ENCODE assay signal across 8 cellular contexts in genomic region chr12:9925746-9926393, GRCh38. TPM values are rescaled to one million over a fixed set of nuclear protein-coding genes. Genes with fewer than 3 reads are reported as not detected.
DNase-seq lines count a peak whose midpoint lies in the region; ATAC-seq, FAIRE-seq and TF ChIP-seq lines count a peak whose summit lies in the region.

No MANE protein-coding gene starts in this region.

- peak; percentile 65 for FAIRE-seq in GM12878 (lab: Jason Lieb, UNC)

- H3K9me3 ChIP-seq in A673 (ENCODE audit: low read depth, low read length, poor library complexity, severe bottlenecking) (no peaks in the 10 kb centered on the region), GM12878 (replicated peaks; ENCODE audit: control insufficient read depth, insufficient read depth, low read length) (no peaks in the 10 kb centered on the region), spleen (no peaks in the 10 kb centered on the region)

- SMC1A ChIA-PET in GM12878 (lab: Charles Lee; ENCODE audit: uncharacterized antibody, unreplicated experiment) = interaction anchor here (0.8 to 5.4 kb wide), 9 partner anchors 8 to 176 kb away, joined by 3 to 50 read pairs (median 4); no protein-coding TSS in a partner anchor

- ATAC-seq in GM12878 (peak; percentile 67), HG02588 (IDR thresholded peaks at IDR 0.05; ENCODE audit: unreplicated experiment) (no peak), GM21576 (IDR thresholded peaks at IDR 0.05; ENCODE audit: unreplicated experiment) (no peak)

- H2AFZ ChIP-seq in GM12878 (ENCODE audit: control insufficient read depth, low read depth, low read length) = peak overlapping the region; percentile 11

- peak; percentile 63 for TF ChIP-seq CTCF in A673 (conservative IDR thresholded peaks at IDR 0.05; ENCODE audit: low read depth, low read length)
- peak; percentile 45 for TF ChIP-seq CTCF in GM06990 (IDR thresholded peaks at IDR 0.05; ENCODE audit: insufficient read depth, low read length, poor library complexity, severe bottlenecking)
- TF ChIP-seq CTCF in GM12878 (IDR thresholded peaks at IDR 0.05 in 2 of 3, conservative IDR thresholded peaks at IDR 0.05 in 1 of 3; ENCODE audit: control insufficient read depth in 2 of 3, extremely low read depth in 1 of 3, insufficient read depth in 1 of 3, low read depth in 3 of 3, low read length in 3 of 3) = peak; percentile 38 to 46 (median 43); a peak in 5 of 6 replicates
- peak in 9 of 11 experiments; percentile 11 to 62 (median 48) for TF ChIP-seq CTCF in spleen (IDR thresholded peaks at IDR 0.05 in 8 of 11, conservative IDR thresholded peaks at IDR 0.05 in 3 of 11)

- in situ Hi-C loops in GM12878 (cut with MboI) = loop anchor here (5.0 kb wide), 2 partner anchors 109 to 179 kb away; no protein-coding TSS in a partner anchor

- H4K20me1 ChIP-seq in GM12878 (ENCODE audit: control insufficient read depth, insufficient read depth) = no peaks in the 10 kb centered on the region

- DNase-seq in A673 (ENCODE audit: low spot score) (peak; percentile 59), GM06990 (ENCODE audit: extremely low read depth, insufficient read length) (no peak), NOMO-1 treated with DMSO at 0.1 percent for 48 hours (lab: John Stamatoyannopoulos, UW; ENCODE audit: unreplicated experiment) (peak; percentile 59), GM12878 (ENCODE audit: low read depth, low spot score) (no peak), inferior parietal cortex (ENCODE audit: extremely low spot score) (peak; percentile 42), spleen (no peak)

- TF ChIP-seq POLR2A in GM12878 (IDR thresholded peaks at IDR 0.05; ENCODE audit: low read depth, low read length) = no peak
- TF ChIP-seq POLR2A in spleen (IDR thresholded peaks at IDR 0.05) = no peak

- H3K27ac ChIP-seq in A673 (ENCODE audit: low read depth, low read length, poor library complexity, severe bottlenecking) (no peak overlapping the region), GM12878 (ENCODE audit: control insufficient read depth, insufficient read depth) (no peak overlapping the region), spleen (no peak overlapping the region)

- H3K79me2 ChIP-seq in GM12878 (ENCODE audit: control insufficient read depth, insufficient read depth, low read length) = no peaks in the 10 kb centered on the region

- no peak overlapping the region for H3K4me2 ChIP-seq in GM12878 (ENCODE audit: control insufficient read depth, insufficient read depth)

- BruUV-seq in A673 (replicated peaks; lab: Mats Ljungman, UMichigan) = no TSS peak
- no TSS peak for BruUV-seq in GM12878 (replicated peaks; lab: Mats Ljungman, UMichigan)

- peaks cover 21% of the 10 kb centered on the region for H3K27me3 ChIP-seq in A673 (replicated peaks; ENCODE audit: insufficient read depth, low read depth, low read length, poor library complexity)
- H3K27me3 ChIP-seq in GM06990 (replicated peaks; ENCODE audit: control insufficient read depth, insufficient read depth, low read length) = no peaks in the 10 kb centered on the region
- no peaks in the 10 kb centered on the region for H3K27me3 ChIP-seq in GM12878 (replicated peaks in 1 of 2; ENCODE audit: control insufficient read depth in 2 of 2, insufficient read depth in 2 of 2, low read length in 1 of 2)
- no peaks in the 10 kb centered on the region for H3K27me3 ChIP-seq in spleen (replicated peaks in 1 of 7)

- no peaks in the 10 kb centered on the region for H3K4me1 ChIP-seq in A673 (ENCODE audit: insufficient read depth, low read length, poor library complexity, severe bottlenecking)
- no peaks in the 10 kb centered on the region for H3K4me1 ChIP-seq in GM12878 (ENCODE audit: control insufficient read depth, insufficient read depth, low read length)
- H3K4me1 ChIP-seq in spleen = peaks cover 0 to 10% (median 0%) of the 10 kb centered on the region in 6 donors

- H3K36me3 ChIP-seq in A673 (ENCODE audit: insufficient read depth, low read length, poor library complexity, severe bottlenecking) (no peaks in the 10 kb centered on the region), GM06990 (ENCODE audit: control insufficient read depth, insufficient read depth, low read length) (no peaks in the 10 kb centered on the region), GM12878 (ENCODE audit: control insufficient read depth in 2 of 2, insufficient read depth in 2 of 2, low read length in 1 of 2) (no peaks in the 10 kb centered on the region), spleen (no peaks in the 10 kb centered on the region)

- POLR2A ChIA-PET in A673 (lab: Charles Lee; ENCODE audit: low non-redundant PET) (no interaction called here), GM12878 (lab: Charles Lee) (no interaction called here)

- no peak overlapping the region for H3K4me3 ChIP-seq in A673 (ENCODE audit: low read depth, low read length, poor library complexity, severe bottlenecking)
- H3K4me3 ChIP-seq in GM06990 (replicated peaks; ENCODE audit: low read depth, low read length) = no peak overlapping the region
- no peak overlapping the region for H3K4me3 ChIP-seq in GM12878
- peak overlapping the region in 2 of 8 donors; percentile 3 to 49 for H3K4me3 ChIP-seq in spleen

- 10% methylated on average over 5 of the region's 5 CpGs for WGBS in GM12878 (ENCODE audit: insufficient coverage, insufficient replicate concordance, low lambda C conversion rate, missing lambda C conversion rate)
- WGBS in spleen, 5 donors = 8 to 20% (median 14%) methylated on average over 5 of the region's 5 CpGs

- CTCF ChIA-PET in A673 (lab: Charles Lee) = no interaction called here
- CTCF ChIA-PET in GM12878 (lab: Yijun Ruan, JAX) = interaction anchor here (0.7 to 5.1 kb wide), 11 partner anchors 8 to 179 kb away, joined by 3 to 97 read pairs (median 4); partner anchors contain the start of gene CLEC12B

- peak; percentile 59 for TF ChIP-seq RAD21 in GM12878 (IDR thresholded peaks at IDR 0.05; ENCODE audit: insufficient read depth, low read depth, low read length)

- H3K9ac ChIP-seq in GM12878 (ENCODE audit: control insufficient read depth, insufficient read depth, low read length) = no peak overlapping the region

- RAD21 ChIA-PET in GM12878 (lab: Charles Lee; ENCODE audit: unreplicated experiment) = interaction anchor here (1.0 to 2.4 kb wide), 4 partner anchors 128 to 183 kb away, joined by 3 to 20 read pairs (median 4); no protein-coding TSS in a partner anchor

- TF ChIP-seq EP300 in GM12878 (IDR thresholded peaks at IDR 0.05; ENCODE audit: borderline replicate concordance in 1 of 2, control insufficient read depth in 1 of 2, low read depth in 2 of 2, low read length in 2 of 2) = no peak

- intact Hi-C loops in A673 (cut with micrococcal nuclease; ENCODE audit: unreplicated experiment) (loop anchor here (1.0 kb wide), 2 partner anchors 112 to 178 kb away; no protein-coding TSS in a partner anchor), GM12878 (cut with micrococcal nuclease; ENCODE audit: unreplicated experiment) (loop anchor here (1.0 kb wide), 2 partner anchors 112 to 176 kb away; no protein-coding TSS in a partner anchor), spleen (cut with DNase I; ENCODE audit: low total_unique reads) (loop anchor here (2.0 kb wide), 2 partner anchors 111 to 175 kb away; no protein-coding TSS in a partner anchor)

RNA-seq across cellular contexts. Expression of gene CLEC2A, which starts 6.3 kb away (rescaled TPM):
- total RNA-seq in A673 (2021) (not detected in 2 replicates), GM12878 (2014; rRNA removed) (not detected in 2 replicates), GM12878 (2014; rRNA removed; fragmentation: Illumina TruSeq; extraction: Trizol) (not detected in 2 replicates), GM12878 (2021) (not detected in 2 replicates), spleen (not detected)
- not detected in 2 replicates for total RNA-seq in GM12878 (2013; cell fraction: nucleolus; rRNA removed)
- not detected for polyA plus RNA-seq in GM12878 (2011; ENCODE audit: low read depth)
- polyA plus RNA-seq in GM12878 (2011; rRNA removed) (not detected in 2 replicates), GM12878 (2014; fragmentation: Illumina TruSeq; extraction: Trizol) (not detected in 2 replicates), GM12878 (2014; fragmentation: Nextera tagmentation; extraction: Ambion mirVana) (not detected), GM12878 (2014; rRNA removed) (not detected in 2 replicates), GM12878 (2016; fragmentation: Nextera tagmentation; extraction: Ambion mirVana) (not detected), spleen (not detected)
- not detected in 2 replicates for polyA plus RNA-seq in GM12878 (2011; cell fraction: cytosol; rRNA removed)
- polyA plus RNA-seq in GM12878 (2011; cell fraction: nucleus; rRNA removed) = not detected in 2 replicates
- polyA plus RNA-seq in GM12878 (2012) = not detected in 2 replicates
- polyA minus RNA-seq in GM12878 (2011; rRNA and poly(A)+ RNA removed) = not detected in 2 replicates
- not detected in 2 replicates for polyA minus RNA-seq in GM12878 (2011; cell fraction: cytosol; rRNA and poly(A)+ RNA removed)
- polyA minus RNA-seq in GM12878 (2011; cell fraction: nucleus; rRNA and poly(A)+ RNA removed) = not detected in 2 replicates

RNA-seq across cellular contexts. Expression of gene KLRF2, which starts 44.6 kb away (rescaled TPM):
- not detected in 2 replicates for total RNA-seq in A673 (2021)
- total RNA-seq in GM12878 (2013; cell fraction: nucleolus; rRNA removed) = not detected in 2 replicates
- total RNA-seq in GM12878 (2014; rRNA removed) = not detected in 2 replicates
- 0.32 TPM in 1 of 2 replicates, not detected in the other for total RNA-seq in GM12878 (2014; rRNA removed; fragmentation: Illumina TruSeq; extraction: Trizol)
- not detected in 2 replicates for total RNA-seq in GM12878 (2021)
- not detected for polyA plus RNA-seq in GM12878 (2011; ENCODE audit: low read depth)
- polyA plus RNA-seq in GM12878 (2011; rRNA removed) = 2.1 and 2.9 TPM in 2 replicates
- polyA plus RNA-seq in GM12878 (2011; cell fraction: cytosol; rRNA removed) = 0.40 and 0.52 TPM in 2 replicates
- polyA plus RNA-seq in GM12878 (2011; cell fraction: nucleus; rRNA removed) = 0.42 and 0.59 TPM in 2 replicates
- not detected in 2 replicates for polyA plus RNA-seq in GM12878 (2012)
- 0.15 TPM in 1 of 2 replicates, not detected in the other for polyA plus RNA-seq in GM12878 (2014; fragmentation: Illumina TruSeq; extraction: Trizol)
- polyA plus RNA-seq in GM12878 (2014; fragmentation: Nextera tagmentation; extraction: Ambion mirVana) = under 1 TPM; 0.20 to 0.32 TPM
- not detected in 2 replicates for polyA plus RNA-seq in GM12878 (2014; rRNA removed)
- not detected for polyA plus RNA-seq in GM12878 (2016; fragmentation: Nextera tagmentation; extraction: Ambion mirVana)
- 0.44 and 0.57 TPM in 2 replicates for polyA minus RNA-seq in GM12878 (2011; rRNA and poly(A)+ RNA removed)
- not detected in 2 replicates for polyA minus RNA-seq in GM12878 (2011; cell fraction: cytosol; rRNA and poly(A)+ RNA removed)
- not detected in 2 replicates for polyA minus RNA-seq in GM12878 (2011; cell fraction: nucleus; rRNA and poly(A)+ RNA removed)
- not detected for total RNA-seq in spleen
- polyA plus RNA-seq in spleen = under 1 TPM in 1 of 3 donors, not detected in 2; 0.17 TPM

RNA-seq across cellular contexts. Expression of gene CLEC12A, which starts 45.3 kb away (rescaled TPM):
- total RNA-seq in A673 (2021) (not detected in 2 replicates), GM12878 (2014; rRNA removed) (not detected in 2 replicates), GM12878 (2014; rRNA removed; fragmentation: Illumina TruSeq; extraction: Trizol) (not detected in 2 replicates), GM12878 (2021) (0.21 TPM in 1 of 2 replicates, not detected in the other), spleen (10 to 100 TPM; 15.2 to 59.5 (median 25.8) TPM)
- total RNA-seq in GM12878 (2013; cell fraction: nucleolus; rRNA removed) = not detected in 2 replicates
- not detected for polyA plus RNA-seq in GM12878 (2011; ENCODE audit: low read depth)
- polyA plus RNA-seq in GM12878 (2011; rRNA removed) (not detected in 2 replicates), GM12878 (2014; fragmentation: Illumina TruSeq; extraction: Trizol) (not detected in 2 replicates), GM12878 (2014; fragmentation: Nextera tagmentation; extraction: Ambion mirVana) (under 1 TPM in 1 of 2 experiments, not detected in 1; 0.07 TPM), GM12878 (2014; rRNA removed) (not detected in 2 replicates), GM12878 (2016; fragmentation: Nextera tagmentation; extraction: Ambion mirVana) (not detected), spleen (10 to 100 TPM in 1 of 3 donors, 1 to 10 TPM in 2; 5.4 to 25.3 (median 5.8) TPM)
- polyA plus RNA-seq in GM12878 (2011; cell fraction: cytosol; rRNA removed) = not detected in 2 replicates
- polyA plus RNA-seq in GM12878 (2011; cell fraction: nucleus; rRNA removed) = not detected in 2 replicates
- polyA plus RNA-seq in GM12878 (2012) = not detected in 2 replicates
- not detected in 2 replicates for polyA minus RNA-seq in GM12878 (2011; rRNA and poly(A)+ RNA removed)
- polyA minus RNA-seq in GM12878 (2011; cell fraction: cytosol; rRNA and poly(A)+ RNA removed) = not detected in 2 replicates
- not detected in 2 replicates for polyA minus RNA-seq in GM12878 (2011; cell fraction: nucleus; rRNA and poly(A)+ RNA removed)

RNA-seq across cellular contexts. Expression of gene CLEC2B, which starts 56.7 kb away (rescaled TPM):
- total RNA-seq in A673 (2021) = 9.4 and 12.3 TPM in 2 replicates
- 6.0 and 9.6 TPM in 2 replicates for total RNA-seq in GM12878 (2013; cell fraction: nucleolus; rRNA removed)
- total RNA-seq in GM12878 (2014; rRNA removed) = 7.1 and 10.7 TPM in 2 replicates
- 13.4 and 13.6 TPM in 2 replicates for total RNA-seq in GM12878 (2014; rRNA removed; fragmentation: Illumina TruSeq; extraction: Trizol)
- 6.8 and 8.0 TPM in 2 replicates for total RNA-seq in GM12878 (2021)
- 2.2 TPM for polyA plus RNA-seq in GM12878 (2011; ENCODE audit: low read depth)
- polyA plus RNA-seq in GM12878 (2011; rRNA removed) = 21.5 and 41.5 TPM in 2 replicates
- polyA plus RNA-seq in GM12878 (2011; cell fraction: cytosol; rRNA removed) = 3.8 and 4.9 TPM in 2 replicates
- polyA plus RNA-seq in GM12878 (2011; cell fraction: nucleus; rRNA removed) = 12.8 and 16.6 TPM in 2 replicates
- polyA plus RNA-seq in GM12878 (2012) = 5.4 and 5.8 TPM in 2 replicates
- 15.0 and 23.0 TPM in 2 replicates for polyA plus RNA-seq in GM12878 (2014; fragmentation: Illumina TruSeq; extraction: Trizol)
- polyA plus RNA-seq in GM12878 (2014; fragmentation: Nextera tagmentation; extraction: Ambion mirVana) = 10 to 100 TPM; 18.5 to 21.6 TPM
- 7.4 and 9.5 TPM in 2 replicates for polyA plus RNA-seq in GM12878 (2014; rRNA removed)
- 10 to 100 TPM in 1 of 2 experiments, 1 to 10 TPM in 1; 8.7 to 10.6 TPM for polyA plus RNA-seq in GM12878 (2016; fragmentation: Nextera tagmentation; extraction: Ambion mirVana)
- 5.4 and 11.0 TPM in 2 replicates for polyA minus RNA-seq in GM12878 (2011; rRNA and poly(A)+ RNA removed)
- 1.6 and 1.7 TPM in 2 replicates for polyA minus RNA-seq in GM12878 (2011; cell fraction: cytosol; rRNA and poly(A)+ RNA removed)
- 7.7 and 9.3 TPM in 2 replicates for polyA minus RNA-seq in GM12878 (2011; cell fraction: nucleus; rRNA and poly(A)+ RNA removed)
- 10 to 100 TPM; 38.2 to 60.2 (median 55.8) TPM for total RNA-seq in spleen
- 10 to 100 TPM; 20.4 to 35.2 (median 25.8) TPM for polyA plus RNA-seq in spleen

Comparison
In these comparisons a context has a peak if more than half of its experiments do, and no peak if none do; other contexts are left out.
1. DNase-seq: peak in A673 (single experiment), NOMO-1 treated with DMSO at 0.1 percent for 48 hours (single experiment) and inferior parietal cortex (single experiment); none in GM06990 (single experiment), GM12878 (single experiment) and spleen (single experiment).
2. RNA of gene CLEC12A, which starts 45.3 kb away (total RNA-seq): 15.2 to 59.5 TPM in spleen; not detected in A673 and 0.21 TPM in GM12878; every median in the first group is over 10 times any median in the second.
3. Peak in every context shown above with its lines, with median percentiles within 50 percentile points of each other: CTCF ChIP-seq.